In the genomic region with DNA sequence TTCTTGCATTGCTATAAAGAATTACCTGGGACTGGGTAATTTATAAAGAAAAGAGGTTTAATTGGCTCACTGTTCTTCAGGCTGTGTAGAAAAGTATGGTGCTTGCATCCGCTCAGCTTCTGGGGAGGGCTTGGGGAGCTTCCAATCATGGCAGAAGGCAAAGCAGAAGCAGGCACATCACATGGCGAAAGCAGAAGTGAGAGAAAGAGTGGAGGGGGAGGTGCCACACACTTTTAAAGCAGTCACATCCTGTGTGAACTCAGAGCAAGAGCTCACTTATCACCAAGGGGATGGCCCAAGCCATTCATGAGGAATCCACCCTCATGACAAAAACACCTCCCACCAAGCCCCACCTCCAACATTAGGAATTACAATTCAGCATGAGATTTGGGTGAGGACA, we compare ENCODE assay signal across 11 cellular contexts.
DNase-seq lines count a peak whose midpoint lies in the region; ATAC-seq and TF ChIP-seq lines count a peak whose summit lies in the region.
"Had no signal": no experiment of that assay in that cellular context is flagged by ENCODE, and none has a peak within 500 bp of the region (broad histone marks: within the 10 kb centered on the region; RNA-seq: fewer than 3 reads in every experiment).

No MANE protein-coding gene starts in this region.

- ATAC-seq in activated naive CD4-positive, alpha-beta T cell treated with anti-CD3 and anti-CD28 coated beads, Interleukin-2, amount 50 U/mL, for 72 hours: peak; percentile 33 to 54
- ATAC-seq in HG02759 (IDR thresholded peaks at IDR 0.05; ENCODE audit: unreplicated experiment) (peak; percentile 94), HG03558 (IDR thresholded peaks at IDR 0.05; ENCODE audit: extremely low read depth, unreplicated experiment) (peak; percentile 95), body of pancreas (no peak)
- ATAC-seq in stimulated activated memory B cell treated with anti-CD40 and anti-IgM and Interleukin-4, amounts not matched to agents 10 μg/mL and 1 μg/mL and 100 μg/mL, for 72 hours: peak; percentile 75

- no peak overlapping the region for H3K27ac ChIP-seq in substantia nigra (ENCODE audit: low read depth, low read length, poor library complexity, severe bottlenecking)
- no peak overlapping the region for H3K27ac ChIP-seq in body of pancreas
- H3K27ac ChIP-seq: neural progenitor cell, vagina had no signal

- H3K36me3 ChIP-seq in body of pancreas (replicated peaks in 1 of 2; ENCODE audit: insufficient read depth in 1 of 2, low read depth in 2 of 2): no peaks in the 10 kb centered on the region
- H3K36me3 ChIP-seq: neural progenitor cell, vagina had no signal

- no peaks in the 10 kb centered on the region for H3K4me1 ChIP-seq in body of pancreas
- H3K4me1 ChIP-seq: neural progenitor cell, vagina had no signal

- H3K27ac Mint-ChIP-seq in activated naive CD4-positive, alpha-beta T cell treated with anti-CD3 and anti-CD28 coated beads, Interleukin-2, amount 50 U/mL, for 72 hours: no peak overlapping the region
- no peak overlapping the region for H3K27ac Mint-ChIP-seq in stimulated activated memory B cell treated with anti-CD40 and anti-IgM and Interleukin-4, amounts not matched to agents 10 μg/mL and 1 μg/mL and 100 μg/mL, for 72 hours
- H3K27ac Mint-ChIP-seq: activated naive CD8-positive, alpha-beta T cell; neural progenitor cell had no signal

- peaks cover 0 to 4% of the 10 kb centered on the region in 2 donors for H3K9me3 Mint-ChIP-seq in activated naive CD4-positive, alpha-beta T cell treated with anti-CD3 and anti-CD28 coated beads, Interleukin-2, amount 50 U/mL, for 72 hours
- H3K9me3 Mint-ChIP-seq in stimulated activated memory B cell treated with anti-CD40 and anti-IgM and Interleukin-4, amounts not matched to agents 10 μg/mL and 1 μg/mL and 100 μg/mL, for 72 hours: peaks cover 11% of the 10 kb centered on the region
- H3K9me3 Mint-ChIP-seq: neural progenitor cell had no signal

- H3K4me1 Mint-ChIP-seq in stimulated activated memory B cell treated with anti-CD40 and anti-IgM and Interleukin-4, amounts not matched to agents 10 μg/mL and 1 μg/mL and 100 μg/mL, for 72 hours: peaks cover 13% of the 10 kb centered on the region
- H3K4me1 Mint-ChIP-seq: neural progenitor cell had no signal

- 70 to 84% methylated on average over 2 of the region's 2 CpGs for WGBS in body of pancreas, 2 donors

- TF ChIP-seq CTCF in foreskin fibroblast (IDR thresholded peaks at IDR 0.05; ENCODE audit: low read depth, low read length) (no peak), body of pancreas (IDR thresholded peaks at IDR 0.05) (no peak)

- no peaks in the 10 kb centered on the region for H3K36me3 Mint-ChIP-seq in activated naive CD4-positive, alpha-beta T cell treated with anti-CD3 and anti-CD28 coated beads, Interleukin-2, amount 50 U/mL, for 72 hours
- H3K36me3 Mint-ChIP-seq in stimulated activated memory B cell treated with anti-CD40 and anti-IgM and Interleukin-4, amounts not matched to agents 10 μg/mL and 1 μg/mL and 100 μg/mL, for 72 hours: no peaks in the 10 kb centered on the region
- H3K36me3 Mint-ChIP-seq: activated naive CD8-positive, alpha-beta T cell; neural progenitor cell had no signal

- H3K4me3 ChIP-seq in foreskin fibroblast (ENCODE audit: low read depth in 1 of 2, low read length in 2 of 2) (no peak overlapping the region), body of pancreas (no peak overlapping the region)
- H3K4me3 ChIP-seq: neural progenitor cell, vagina had no signal

- intact Hi-C loops in body of pancreas (cut with DNase I): no loop called here

- H3K4me3 Mint-ChIP-seq in stimulated activated memory B cell treated with anti-CD40 and anti-IgM and Interleukin-4, amounts not matched to agents 10 μg/mL and 1 μg/mL and 100 μg/mL, for 72 hours: no peak overlapping the region
- H3K4me3 Mint-ChIP-seq: activated naive CD8-positive, alpha-beta T cell; neural progenitor cell had no signal

- no peaks in the 10 kb centered on the region for H3K9me3 ChIP-seq in body of pancreas
- H3K9me3 ChIP-seq: vagina had no signal

- H3K27me3 ChIP-seq in body of pancreas: no peaks in the 10 kb centered on the region
- H3K27me3 ChIP-seq: neural progenitor cell, vagina had no signal

- H3K27me3 Mint-ChIP-seq in stimulated activated memory B cell treated with anti-CD40 and anti-IgM and Interleukin-4, amounts not matched to agents 10 μg/mL and 1 μg/mL and 100 μg/mL, for 72 hours: peaks cover 17% of the 10 kb centered on the region

- no peak for DNase-seq in activated naive CD4-positive, alpha-beta T cell treated with anti-CD3 and anti-CD28 coated beads, Interleukin-2, amount 50 U/mL, for 72 hours (ENCODE audit: low spot score in 2 of 2)
- DNase-seq in activated naive CD4-positive, alpha-beta T cell treated with anti-CD3 and anti-CD28 coated beads, Interleukin-2, amount 50 U/mL, for 16 hours: no peak
- DNase-seq in substantia nigra (lab: John Stamatoyannopoulos, UW): no peak
- no peak for DNase-seq in foreskin fibroblast
- no peak for DNase-seq in body of pancreas

- TF ChIP-seq POLR2A in body of pancreas (IDR thresholded peaks at IDR 0.05): no peak
